Comparison of ENCODE assay signal across 10 cellular contexts in the genomic region with DNA sequence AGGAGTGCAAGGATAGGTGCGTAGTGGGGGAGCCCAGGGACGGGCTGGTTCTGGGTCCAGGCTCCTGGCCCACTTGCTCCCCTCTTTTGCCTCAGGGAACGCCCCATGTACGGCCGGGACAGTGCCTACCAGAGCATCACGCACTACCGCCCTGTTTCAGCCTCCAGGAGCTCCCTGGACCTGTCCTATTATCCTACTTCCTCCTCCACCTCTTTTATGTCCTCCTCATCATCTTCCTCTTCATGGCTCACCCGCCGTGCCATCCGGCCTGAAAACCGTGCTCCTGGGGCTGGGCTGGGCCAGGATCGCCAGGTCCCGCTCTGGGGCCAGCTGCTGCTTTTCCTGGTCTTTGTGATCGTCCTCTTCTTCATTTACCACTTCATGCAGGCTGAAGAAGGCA. TPM values are rescaled to one million over a fixed set of nuclear protein-coding genes. Genes with fewer than 3 reads are reported as not detected.
DNase-seq lines count a peak whose midpoint lies in the region; ATAC-seq and TF ChIP-seq lines count a peak whose summit lies in the region.
"Had no signal": no experiment of that assay in that cellular context is flagged by ENCODE, and none has a peak within 500 bp of the region (broad histone marks: within the 10 kb centered on the region; RNA-seq: fewer than 3 reads in every experiment).

No MANE protein-coding gene starts in this region.

- DNase-seq in activated naive CD4-positive, alpha-beta T cell treated with anti-CD3 and anti-CD28 coated beads, Interleukin-2, amount 10 ng/mL, durations not matched to agents 7 days and 5 days, result no peak
- no peak for DNase-seq in activated naive CD4-positive, alpha-beta T cell (lab: John Stamatoyannopoulos, UW)
- no peak for DNase-seq in activated naive CD8-positive, alpha-beta T cell treated with anti-CD3 and anti-CD28 coated beads, Interleukin-2, amount 50 U/mL, for 24 hours
- DNase-seq in lower lobe of right lung (no peak), tibial artery (no peak), HCEC 1CT (no peak), kidney glomerular epithelial cell (lab: John Stamatoyannopoulos, UW) (no peak), NCI-H1694 treated with DMSO at 0.1 percent for 48 hours (lab: John Stamatoyannopoulos, UW) (no peak)
- DNase-seq: dermis blood vessel endothelial cell, DMS 273 treated with DMSO at 0.1 percent for 48 hours had no signal

- H3K9me3 ChIP-seq in lower lobe of right lung (no peaks in the 10 kb centered on the region), tibial artery (no peaks in the 10 kb centered on the region)

- TF ChIP-seq CTCF in lower lobe of right lung (IDR thresholded peaks at IDR 0.05) (no peak), tibial artery (IDR thresholded peaks at IDR 0.05) (no peak)

- H3K36me3 ChIP-seq in lower lobe of right lung, result peaks cover 5% of the 10 kb centered on the region
- peaks cover 0 to 10% (median 0%) of the 10 kb centered on the region in 3 donors for H3K36me3 ChIP-seq in tibial artery

- H3K9me3 Mint-ChIP-seq in activated naive CD4-positive, alpha-beta T cell treated with anti-CD3 and anti-CD28 coated beads, Interleukin-2, amount 10 ng/mL, durations not matched to agents 7 days and 5 days, result no peaks in the 10 kb centered on the region
- H3K9me3 Mint-ChIP-seq in activated naive CD8-positive, alpha-beta T cell treated with anti-CD3 and anti-CD28 coated beads, Interleukin-2, amount 50 U/mL, for 24 hours, result no peaks in the 10 kb centered on the region

- H3K27ac ChIP-seq in lower lobe of right lung (no peak overlapping the region), tibial artery (peak overlapping the region; percentile 97 to 100)

- no peaks in the 10 kb centered on the region for H3K27me3 Mint-ChIP-seq in activated naive CD4-positive, alpha-beta T cell treated with anti-CD3 and anti-CD28 coated beads, Interleukin-2, amount 10 ng/mL, durations not matched to agents 7 days and 5 days
- no peaks in the 10 kb centered on the region for H3K27me3 Mint-ChIP-seq in activated naive CD8-positive, alpha-beta T cell treated with anti-CD3 and anti-CD28 coated beads, Interleukin-2, amount 50 U/mL, for 24 hours

- intact Hi-C loops in lower lobe of right lung (cut with DNase I) (no loop called here), tibial artery (cut with DNase I; ENCODE audit: low total_unique reads) (no loop called here)

- H3K4me1 ChIP-seq in lower lobe of right lung, result peaks cover 16% of the 10 kb centered on the region
- H3K4me1 ChIP-seq in tibial artery, result peaks cover 0 to 48% (median 24%) of the 10 kb centered on the region in 4 donors

- H3K27me3 ChIP-seq in lower lobe of right lung (ENCODE audit: low read depth) (no peaks in the 10 kb centered on the region), tibial artery (no peaks in the 10 kb centered on the region)

- H3K4me3 ChIP-seq in lower lobe of right lung (peak overlapping the region; percentile 69), tibial artery (peak overlapping the region; percentile 87 to 93)

- CTCF ChIA-PET in activated naive CD4-positive, alpha-beta T cell treated with anti-CD3 and anti-CD28 coated beads, Interleukin-2, amount 10 ng/mL, durations not matched to agents 7 days and 5 days (lab: Charles Lee), result no interaction called here

- H3K27ac Mint-ChIP-seq in activated naive CD4-positive, alpha-beta T cell treated with anti-CD3 and anti-CD28 coated beads, Interleukin-2, amount 10 ng/mL, durations not matched to agents 7 days and 5 days, result peak overlapping the region; percentile 91
- peak overlapping the region; percentile 76 for H3K27ac Mint-ChIP-seq in activated naive CD8-positive, alpha-beta T cell treated with anti-CD3 and anti-CD28 coated beads, Interleukin-2, amount 50 U/mL, for 24 hours

- peak overlapping the region; percentile 77 for H3K4me3 Mint-ChIP-seq in activated naive CD4-positive, alpha-beta T cell treated with anti-CD3 and anti-CD28 coated beads, Interleukin-2, amount 10 ng/mL, durations not matched to agents 7 days and 5 days
- peak overlapping the region; percentile 88 for H3K4me3 Mint-ChIP-seq in activated naive CD8-positive, alpha-beta T cell treated with anti-CD3 and anti-CD28 coated beads, Interleukin-2, amount 50 U/mL, for 24 hours

- peaks cover 21% of the 10 kb centered on the region for H3K4me1 Mint-ChIP-seq in activated naive CD4-positive, alpha-beta T cell treated with anti-CD3 and anti-CD28 coated beads, Interleukin-2, amount 10 ng/mL, durations not matched to agents 7 days and 5 days
- H3K4me1 Mint-ChIP-seq in activated naive CD8-positive, alpha-beta T cell treated with anti-CD3 and anti-CD28 coated beads, Interleukin-2, amount 50 U/mL, for 24 hours, result peaks cover 23% of the 10 kb centered on the region

- ATAC-seq in activated naive CD8-positive, alpha-beta T cell treated with anti-CD3 and anti-CD28 coated beads, Interleukin-2, amount 50 U/mL, for 24 hours, result no peak
- ATAC-seq in lower lobe of right lung, result no peak

- peaks cover 6% of the 10 kb centered on the region for H3K36me3 Mint-ChIP-seq in activated naive CD4-positive, alpha-beta T cell treated with anti-CD3 and anti-CD28 coated beads, Interleukin-2, amount 10 ng/mL, durations not matched to agents 7 days and 5 days
- peaks cover 11% of the 10 kb centered on the region for H3K36me3 Mint-ChIP-seq in activated naive CD8-positive, alpha-beta T cell treated with anti-CD3 and anti-CD28 coated beads, Interleukin-2, amount 50 U/mL, for 24 hours (ENCODE audit: low read depth)

RNA-seq across cellular contexts. Expression of a gene that starts 1.7 kb away (rescaled TPM):
- 50.9 TPM for total RNA-seq in lower lobe of right lung

RNA-seq across cellular contexts. Expression of a gene that starts 6.4 kb away (rescaled TPM):
- 1,080 TPM for total RNA-seq in lower lobe of right lung

RNA-seq across cellular contexts. Expression of a gene that starts 17.4 kb away (rescaled TPM):
- total RNA-seq in lower lobe of right lung, result 2,678 TPM

RNA-seq across cellular contexts. Expression of a gene that starts 28.3 kb away (rescaled TPM):
- 36.1 TPM for total RNA-seq in lower lobe of right lung

RNA-seq across cellular contexts. Expression of a gene that starts 30.6 kb away (rescaled TPM):
- total RNA-seq in lower lobe of right lung, result 47.8 TPM
